Comparison of ENCODE assay signal across 8 cellular contexts in the genomic region with DNA sequence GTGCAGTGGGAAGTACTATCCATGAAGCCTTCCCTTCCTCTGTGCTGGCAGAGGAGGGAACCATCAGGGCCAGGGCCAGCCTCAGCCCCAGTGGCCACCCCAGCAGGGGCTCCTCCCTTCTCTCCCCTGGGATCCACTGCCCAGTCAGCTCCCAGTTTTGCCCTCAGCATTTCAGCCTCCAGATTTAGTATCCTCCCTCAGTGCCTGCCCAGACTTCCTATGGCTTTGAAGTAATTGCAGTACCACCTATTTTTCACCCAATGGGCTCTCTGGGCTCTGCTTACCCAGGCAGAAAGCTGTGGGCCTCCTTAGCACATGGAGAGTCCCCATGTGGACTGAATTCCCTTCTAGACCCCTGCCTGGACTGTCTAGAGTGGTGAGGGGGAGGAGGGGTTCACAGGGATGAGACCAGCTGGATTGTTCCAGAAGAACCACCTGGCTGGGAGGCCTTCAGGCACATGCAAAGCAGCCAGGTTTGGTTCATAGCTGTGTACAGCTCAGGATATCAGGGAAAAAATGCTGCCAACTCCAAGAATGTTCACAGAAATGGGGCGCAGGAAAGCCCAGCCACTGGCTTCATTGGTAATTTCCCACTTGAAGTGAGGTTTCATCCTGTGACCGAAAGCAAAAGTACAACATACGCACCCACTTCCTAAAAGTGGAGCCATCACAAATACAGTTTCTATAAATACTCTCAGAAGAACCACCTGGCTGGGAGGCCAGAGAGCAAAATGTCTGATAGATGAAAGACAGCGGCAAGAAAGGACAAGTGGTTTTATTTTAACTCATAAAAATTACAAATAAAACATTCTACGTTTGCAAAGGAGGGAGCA. TPM values are rescaled to one million over a fixed set of nuclear protein-coding genes. Genes with fewer than 3 reads are reported as not detected.
DNase-seq lines count a peak whose midpoint lies in the region; ATAC-seq and TF ChIP-seq lines count a peak whose summit lies in the region.

No MANE protein-coding gene starts in this region.

- H3K27ac ChIP-seq in right atrium auricular region: peak overlapping the region; percentile 30 to 54
- peak overlapping the region; percentile 73 for H3K27ac ChIP-seq in vagina

- H3K9me3 ChIP-seq in right atrium auricular region: no peaks in the 10 kb centered on the region
- H3K9me3 ChIP-seq in vagina: no peaks in the 10 kb centered on the region

- ATAC-seq in GM18858 (IDR thresholded peaks at IDR 0.05; ENCODE audit: unreplicated experiment) (peak; percentile 85), HG02571 (IDR thresholded peaks at IDR 0.05; ENCODE audit: unreplicated experiment) (peak; percentile 51), left colon (no peak)

- no peaks in the 10 kb centered on the region for H3K27me3 ChIP-seq in right atrium auricular region
- no peaks in the 10 kb centered on the region for H3K27me3 ChIP-seq in vagina

- peak; percentile 21 for DNase-seq in NOMO-1 treated with dmso at 0.1 percent for 144 hours (lab: John Stamatoyannopoulos, UW; ENCODE audit: unreplicated experiment)
- DNase-seq in right atrium auricular region (ENCODE audit: low spot score): no peak
- DNase-seq in vagina (ENCODE audit: extremely low spot score in 2 of 2): no peak
- no peak for DNase-seq in COR-L47 (lab: John Stamatoyannopoulos, UW)
- no peak for DNase-seq in DMS 273 treated with DMSO at 0.1 percent for 48 hours (lab: John Stamatoyannopoulos, UW)
- DNase-seq in left colon: no peak

- intact Hi-C loops in vagina (cut with DNase I): no loop called here
- intact Hi-C loops in left colon (cut with DNase I, micrococcal nuclease): no loop called here

- no peak for TF ChIP-seq CTCF in right atrium auricular region (IDR thresholded peaks at IDR 0.05)
- TF ChIP-seq CTCF in vagina (IDR thresholded peaks at IDR 0.05): no peak

- H3K4me3 ChIP-seq in right atrium auricular region (no peak overlapping the region), vagina (no peak overlapping the region)

- H3K36me3 ChIP-seq in right atrium auricular region (no peaks in the 10 kb centered on the region), vagina (no peaks in the 10 kb centered on the region)

- H3K4me1 ChIP-seq in right atrium auricular region (peaks cover 0 to 44% of the 10 kb centered on the region in 2 donors), vagina (peaks cover 44% of the 10 kb centered on the region)

- no peak for TF ChIP-seq POLR2A in vagina (IDR thresholded peaks at IDR 0.05)

RNA-seq across cellular contexts. Expression of gene HERPUD1, which starts 15.2 kb away (rescaled TPM):
- 100 to 1,000 TPM in 1 of 2 donors, 10 to 100 TPM in 1; 76.4 to 140 TPM for total RNA-seq in right atrium auricular region
- total RNA-seq in vagina: 97.7 TPM
- total RNA-seq in left colon: 100 to 1,000 TPM; 156 to 184 TPM

RNA-seq across cellular contexts. Expression of gene CETP, which starts 45.0 kb away (rescaled TPM):
- total RNA-seq in right atrium auricular region (not detected), vagina (not detected), left colon (under 1 TPM in 1 of 2 donors, not detected in 1; 0.28 TPM)

RNA-seq across cellular contexts. Expression of gene SLC12A3, which starts 51.8 kb away (rescaled TPM):
- total RNA-seq in right atrium auricular region (not detected), vagina (not detected), left colon (under 1 TPM in 1 of 2 donors, not detected in 1; 0.11 TPM)
